Comparison of ENCODE assay signal across 35 cellular contexts in the genomic region with DNA sequence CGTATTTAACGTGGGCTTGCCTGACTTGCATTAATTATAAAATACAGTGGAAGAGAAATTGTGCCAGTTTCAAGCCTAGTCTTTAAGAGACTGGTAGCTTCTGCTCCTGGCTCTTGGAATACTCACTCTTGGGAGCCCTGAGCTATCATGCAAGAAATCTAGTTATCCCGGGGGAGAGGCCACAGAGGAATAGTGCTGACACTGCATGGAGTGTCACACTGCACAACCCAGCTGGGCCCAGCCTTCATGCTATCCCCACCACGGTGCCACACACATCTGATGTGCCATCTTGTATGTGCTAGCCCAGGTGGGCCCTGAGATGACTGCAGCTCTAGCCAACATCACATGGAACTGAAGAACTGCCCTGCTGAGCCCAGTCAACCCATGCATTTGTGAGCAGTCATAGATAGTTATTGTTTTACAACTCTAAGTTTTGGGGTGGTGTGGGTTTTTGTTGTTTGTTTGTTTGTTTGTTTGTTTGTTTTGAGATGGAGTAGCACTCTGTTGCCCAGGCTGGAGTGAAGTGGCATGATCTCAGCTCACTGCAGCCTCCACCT. TPM values are rescaled to one million over a fixed set of nuclear protein-coding genes. Genes with fewer than 3 reads are reported as not detected.
"Had no signal": no experiment of that assay in that cellular context is flagged by ENCODE, and none has a peak within 500 bp of the region (broad histone marks: within the 10 kb centered on the region; RNA-seq: fewer than 3 reads in every experiment).

No MANE protein-coding gene starts in this region.

- H3K27me3 ChIP-seq: breast epithelium, esophagus squamous epithelium, left lung, right atrium auricular region, tibial nerve had no signal

- DNase-seq: activated CD4-positive, alpha-beta memory T cell treated with anti-CD3 and anti-CD28 coated beads for 36 hours; activated CD4-positive, alpha-beta T cell treated with anti-CD3 and anti-CD28 coated beads, Interleukin-2, amount 10 ng/mL, durations not matched to agents 24 days and 14 days; activated CD8-positive, alpha-beta memory T cell treated with anti-CD3 and anti-CD28 coated beads, Interleukin-2, amount 50 U/mL, for 4 hours; activated gamma-delta T cell; activated naive CD4-positive, alpha-beta T cell treated with anti-CD3 and anti-CD28 coated beads, Interleukin-2, amount 50 U/mL, for 16 hours; activated naive CD8-positive, alpha-beta T cell treated with anti-CD3 and anti-CD28 coated beads, Interleukin-2, amount 50 U/mL, for 24 hours; activated T-cell treated with anti-CD3 and anti-CD28 coated beads, Interleukin-2, amount 50 U/mL, for 1 hour; amygdala; dermis blood vessel endothelial cell; effector CD4-positive, alpha-beta T cell; esophagus squamous epithelium; foreskin melanocyte; left lung; lower lobe of right lung; mesenchymal stem cell; nucleus accumbens; stimulated activated CD4-positive, alpha-beta T cell treated with anti-CD3 and anti-CD28 coated beads, Interleukin-2, amount 100 ng/mL, for 48 hours; stimulated activated naive CD4-positive, alpha-beta T cell treated with Interleukin-2 at 50 U/mL for 16 hours; T-helper 9 cell had no signal

- H3K9ac ChIP-seq: parathyroid adenoma had no signal

- H3K4me3 ChIP-seq: breast epithelium, esophagus squamous epithelium, left lung, lower lobe of right lung, right atrium auricular region, tibial nerve had no signal

- H2AFZ ChIP-seq: parathyroid adenoma had no signal

- H3K9me3 ChIP-seq: esophagus squamous epithelium, lower lobe of right lung had no signal

- H3K27ac Mint-ChIP-seq: activated CD4-positive, alpha-beta memory T cell treated with anti-CD3 and anti-CD28 coated beads for 36 hours; activated CD4-positive, alpha-beta T cell treated with anti-CD3 and anti-CD28 coated beads, Interleukin-2, amount 10 ng/mL, durations not matched to agents 24 days and 14 days; activated naive CD8-positive, alpha-beta T cell treated with anti-CD3 and anti-CD28 coated beads, Interleukin-2, amount 50 U/mL, for 24 hours; natural killer cell treated with Interleukin-12 subunit alpha and Interleukin-12 subunit beta and Interleukin-15 and Interleukin-18, amount 100 ng/mL, for 72 hours; T-helper 1 cell treated with Interleukin-12 subunit alpha and Interleukin-12 subunit beta and Interleukin-4 antibody, amounts not matched to agents 30 μg/mL and 1 μg/mL, for 36 hours had no signal

- H3K36me3 Mint-ChIP-seq: natural killer cell treated with Interleukin-12 subunit alpha and Interleukin-12 subunit beta and Interleukin-15 and Interleukin-18, amount 100 ng/mL, for 72 hours had no signal

- H3K27ac ChIP-seq: breast epithelium, epithelial cell of prostate, esophagus squamous epithelium, left lung, lower lobe of right lung, parathyroid adenoma, right atrium auricular region, tibial nerve, VCaP had no signal

- H3K4me3 Mint-ChIP-seq: activated CD4-positive, alpha-beta memory T cell treated with anti-CD3 and anti-CD28 coated beads for 36 hours; activated CD4-positive, alpha-beta T cell treated with anti-CD3 and anti-CD28 coated beads, Interleukin-2, amount 10 ng/mL, durations not matched to agents 24 days and 14 days; activated naive CD8-positive, alpha-beta T cell treated with anti-CD3 and anti-CD28 coated beads, Interleukin-2, amount 50 U/mL, for 24 hours; central memory CD8-positive, alpha-beta T cell; natural killer cell treated with Interleukin-12 subunit alpha and Interleukin-12 subunit beta and Interleukin-15 and Interleukin-18, amount 100 ng/mL, for 72 hours; T-helper 1 cell treated with Interleukin-12 subunit alpha and Interleukin-12 subunit beta and Interleukin-4 antibody, amounts not matched to agents 30 μg/mL and 1 μg/mL, for 36 hours had no signal

- H3K36me3 ChIP-seq: breast epithelium, left lung, lower lobe of right lung, right atrium auricular region had no signal

- H3K27me3 Mint-ChIP-seq: activated CD4-positive, alpha-beta memory T cell treated with anti-CD3 and anti-CD28 coated beads for 36 hours; activated CD4-positive, alpha-beta T cell treated with anti-CD3 and anti-CD28 coated beads, Interleukin-2, amount 10 ng/mL, durations not matched to agents 24 days and 14 days; activated naive CD8-positive, alpha-beta T cell treated with anti-CD3 and anti-CD28 coated beads, Interleukin-2, amount 50 U/mL, for 24 hours; central memory CD8-positive, alpha-beta T cell; natural killer cell treated with Interleukin-12 subunit alpha and Interleukin-12 subunit beta and Interleukin-15 and Interleukin-18, amount 100 ng/mL, for 72 hours had no signal

- H3K79me2 ChIP-seq: parathyroid adenoma had no signal

- H3K9me3 Mint-ChIP-seq: activated CD4-positive, alpha-beta T cell treated with anti-CD3 and anti-CD28 coated beads, Interleukin-2, amount 10 ng/mL, durations not matched to agents 24 days and 14 days; activated naive CD8-positive, alpha-beta T cell treated with anti-CD3 and anti-CD28 coated beads, Interleukin-2, amount 50 U/mL, for 24 hours; central memory CD8-positive, alpha-beta T cell; natural killer cell treated with Interleukin-12 subunit alpha and Interleukin-12 subunit beta and Interleukin-15 and Interleukin-18, amount 100 ng/mL, for 72 hours; T-helper 1 cell treated with Interleukin-12 subunit alpha and Interleukin-12 subunit beta and Interleukin-4 antibody, amounts not matched to agents 30 μg/mL and 1 μg/mL, for 36 hours had no signal

RNA-seq across cellular contexts. Expression of a gene that starts 15.4 kb away (rescaled TPM):
- total RNA-seq: activated CD4-positive, alpha-beta memory T cell treated with anti-CD3 and anti-CD28 coated beads for 36 hours; activated CD4-positive, alpha-beta T cell treated with anti-CD3 and anti-CD28 coated beads, Interleukin-2, amount 10 ng/mL, durations not matched to agents 24 days and 14 days; activated CD8-positive, alpha-beta memory T cell treated with anti-CD3 and anti-CD28 coated beads for 36 hours; dermis blood vessel endothelial cell; glomerular endothelial cell; mononuclear cell; natural killer cell treated with Interleukin-12 subunit alpha and Interleukin-12 subunit beta and Interleukin-15 and Interleukin-18, amount 100 ng/mL, for 72 hours; pulmonary artery endothelial cell; right atrium auricular region; skeletal muscle tissue had no signal

RNA-seq across cellular contexts. Expression of a gene that starts 35.5 kb away (rescaled TPM):
- total RNA-seq: activated CD4-positive, alpha-beta memory T cell treated with anti-CD3 and anti-CD28 coated beads for 36 hours; activated CD8-positive, alpha-beta memory T cell treated with anti-CD3 and anti-CD28 coated beads for 36 hours; glomerular endothelial cell; mononuclear cell; natural killer cell treated with Interleukin-12 subunit alpha and Interleukin-12 subunit beta and Interleukin-15 and Interleukin-18, amount 100 ng/mL, for 72 hours; right atrium auricular region; temporal lobe; urinary bladder had no signal
- polyA plus RNA-seq: urinary bladder had no signal

RNA-seq across cellular contexts. Expression of a gene that starts 38.4 kb away (rescaled TPM):
- total RNA-seq: dermis blood vessel endothelial cell, temporal lobe had no signal
